Comparison of ENCODE assay signal across 8 cellular contexts in genomic region chr3:186413615-186414415, GRCh38. TPM values are rescaled to one million over a fixed set of nuclear protein-coding genes. Genes with fewer than 3 reads are reported as not detected.
DNase-seq lines count a peak whose midpoint lies in the region; ATAC-seq and TF ChIP-seq lines count a peak whose summit lies in the region.

No MANE protein-coding gene starts in this region.

- POLR2A ChIA-PET in CD4-positive, alpha-beta T cell (lab: Charles Lee): no interaction called here

- ATAC-seq in CD4-positive, alpha-beta T cell (ENCODE audit: poor library complexity): peak; percentile 44
- peak; percentile 72 for ATAC-seq in GM21515 (IDR thresholded peaks at IDR 0.05; ENCODE audit: unreplicated experiment)
- peak; percentile 59 for ATAC-seq in activated T-helper 17 cell treated with anti-CD3 and anti-CD28 coated beads, Interleukin-2, amount 50 U/mL, for 72 hours (replicated peaks)

- in situ Hi-C loops in GM13977 (cut with MboI; ENCODE audit: low pct_unique_long_range_greater_than_20kb, low sequenced_read_pairs, unreplicated experiment): no loop called here

- no peak overlapping the region for H3K27ac Mint-ChIP-seq in CD4-positive, alpha-beta T cell
- H3K27ac Mint-ChIP-seq in activated T-helper 17 cell treated with anti-CD3 and anti-CD28 coated beads, Interleukin-2, amount 50 U/mL, for 72 hours: peak overlapping the region; percentile 44

- no peak overlapping the region for H3K27ac ChIP-seq in CD4-positive, alpha-beta T cell (ENCODE audit: low read depth, low read length)
- peak overlapping the region; percentile 90 for H3K27ac ChIP-seq in cardiac muscle cell
- no peak overlapping the region for H3K27ac ChIP-seq in osteoblast (ENCODE audit: low read depth, low read length)

- peaks cover 19% of the 10 kb centered on the region for H3K4me1 Mint-ChIP-seq in CD4-positive, alpha-beta T cell (ENCODE audit: low read depth)
- peaks cover 39% of the 10 kb centered on the region for H3K4me1 Mint-ChIP-seq in activated T-helper 17 cell treated with anti-CD3 and anti-CD28 coated beads, Interleukin-2, amount 50 U/mL, for 72 hours

- H3K27me3 Mint-ChIP-seq in CD4-positive, alpha-beta T cell: no peaks in the 10 kb centered on the region
- peaks cover 6% of the 10 kb centered on the region for H3K27me3 Mint-ChIP-seq in activated T-helper 17 cell treated with anti-CD3 and anti-CD28 coated beads, Interleukin-2, amount 50 U/mL, for 72 hours

- CTCF ChIA-PET in CD4-positive, alpha-beta T cell (lab: Charles Lee): no interaction called here

- H3K4me3 Mint-ChIP-seq in CD4-positive, alpha-beta T cell: peak overlapping the region; percentile 65
- peak overlapping the region; percentile 71 for H3K4me3 Mint-ChIP-seq in activated T-helper 17 cell treated with anti-CD3 and anti-CD28 coated beads, Interleukin-2, amount 50 U/mL, for 72 hours

- no peaks in the 10 kb centered on the region for H3K36me3 ChIP-seq in cardiac muscle cell
- H3K36me3 ChIP-seq in osteoblast (ENCODE audit: insufficient read depth, low read length): no peaks in the 10 kb centered on the region

- H2AFZ ChIP-seq in osteoblast (ENCODE audit: low read length): peak overlapping the region; percentile 62

- H3K9me3 ChIP-seq in CD4-positive, alpha-beta T cell (ENCODE audit: control insufficient read depth, low read length): no peaks in the 10 kb centered on the region
- H3K9me3 ChIP-seq in cardiac muscle cell (ENCODE audit: low read depth) (no peaks in the 10 kb centered on the region), osteoblast (ENCODE audit: low read depth, low read length) (no peaks in the 10 kb centered on the region)

- H3K27me3 ChIP-seq in CD4-positive, alpha-beta T cell (ENCODE audit: control insufficient read depth, insufficient read depth, low read length): no peaks in the 10 kb centered on the region
- H3K27me3 ChIP-seq in cardiac muscle cell: no peaks in the 10 kb centered on the region
- peaks cover 1% of the 10 kb centered on the region for H3K27me3 ChIP-seq in osteoblast (ENCODE audit: insufficient read depth, low read length)

- peak overlapping the region; percentile 13 for H3K4me3 ChIP-seq in cardiac muscle cell
- peak overlapping the region; percentile 59 for H3K4me3 ChIP-seq in osteoblast (ENCODE audit: insufficient read depth, low read length)

- TF ChIP-seq CTCF in CD4-positive, alpha-beta T cell (IDR thresholded peaks at IDR 0.05): no peak
- TF ChIP-seq CTCF in cardiac muscle cell (IDR thresholded peaks at IDR 0.05; ENCODE audit: low read depth, low read length): no peak
- no peak for TF ChIP-seq CTCF in osteoblast (IDR thresholded peaks at IDR 0.05; ENCODE audit: extremely low read depth, low read depth, low read length)
- no peak for TF ChIP-seq CTCF in GM13977 (IDR thresholded peaks at IDR 0.05; ENCODE audit: extremely low read depth, insufficient read depth, missing control alignments)

- H3K4me1 ChIP-seq in cardiac muscle cell (ENCODE audit: low read depth): peaks cover 25% of the 10 kb centered on the region
- H3K4me1 ChIP-seq in osteoblast (ENCODE audit: insufficient read depth, low read length): peaks cover 38% of the 10 kb centered on the region

- H3K4me2 ChIP-seq in osteoblast (ENCODE audit: insufficient read depth, low read length): peak overlapping the region; percentile 83

- H3K36me3 Mint-ChIP-seq in CD4-positive, alpha-beta T cell (ENCODE audit: low read depth): no peaks in the 10 kb centered on the region
- H3K36me3 Mint-ChIP-seq in activated T-helper 17 cell treated with anti-CD3 and anti-CD28 coated beads, Interleukin-2, amount 50 U/mL, for 72 hours (ENCODE audit: low read depth): no peaks in the 10 kb centered on the region

- DNase-seq in CD4-positive, alpha-beta T cell: no peak
- DNase-seq in NCI-H1417 treated with DMSO at 0.1 percent for 48 hours (lab: John Stamatoyannopoulos, UW) (peak; percentile 81), cardiac muscle cell (ENCODE audit: low read depth in 1 of 2, low spot score in 1 of 2) (peak; percentile 12 to 86), osteoblast (ENCODE audit: insufficient read length, low spot score, missing footprints) (peak; percentile 59), NCI-H2081 treated with DMSO at 0.1 percent for 48 hours (lab: John Stamatoyannopoulos, UW) (no peak), GM13977 (ENCODE audit: low spot score) (no peak)

- no peaks in the 10 kb centered on the region for H3K79me2 ChIP-seq in osteoblast (ENCODE audit: insufficient read depth, low read length)

- H3K9me3 Mint-ChIP-seq in CD4-positive, alpha-beta T cell: no peaks in the 10 kb centered on the region
- H3K9me3 Mint-ChIP-seq in activated T-helper 17 cell treated with anti-CD3 and anti-CD28 coated beads, Interleukin-2, amount 50 U/mL, for 72 hours: no peaks in the 10 kb centered on the region

- H4K20me1 ChIP-seq in osteoblast (ENCODE audit: insufficient read depth, low read length): no peaks in the 10 kb centered on the region

- intact Hi-C loops in CD4-positive, alpha-beta T cell (cut with DNase I, micrococcal nuclease): no loop called here

RNA-seq across cellular contexts. Expression of gene DGKG, which starts 51.8 kb away (rescaled TPM):
- not detected for total RNA-seq in CD4-positive, alpha-beta T cell
- total RNA-seq in activated T-helper 17 cell treated with anti-CD3 and anti-CD28 coated beads, Interleukin-2, amount 50 U/mL, for 72 hours: 1 to 10 TPM in 1 of 2 donors, under 1 TPM in 1; 0.37 to 1.1 TPM
- total RNA-seq in cardiac muscle cell: 0.15 and 0.92 TPM in 2 replicates
- 0.85 TPM in 1 of 2 replicates, not detected in the other for polyA plus RNA-seq in cardiac muscle cell
- total RNA-seq in osteoblast: 2.5 and 2.9 TPM in 2 replicates

Comparison
In these comparisons a context has a peak if more than half of its experiments do, and no peak if none do; other contexts are left out.
1. DNase-seq: peak in NCI-H1417 treated with DMSO at 0.1 percent for 48 hours (single experiment), cardiac muscle cell (2 of 2) and osteoblast (single experiment); none in CD4-positive, alpha-beta T cell (0 of 10), NCI-H2081 treated with DMSO at 0.1 percent for 48 hours (single experiment) and GM13977 (single experiment).
2. Peak in every context shown above with its lines, with median percentiles within 50 percentile points of each other: ATAC-seq.